Comparison of ENCODE assay signal across 21 cellular contexts in the genomic region with DNA sequence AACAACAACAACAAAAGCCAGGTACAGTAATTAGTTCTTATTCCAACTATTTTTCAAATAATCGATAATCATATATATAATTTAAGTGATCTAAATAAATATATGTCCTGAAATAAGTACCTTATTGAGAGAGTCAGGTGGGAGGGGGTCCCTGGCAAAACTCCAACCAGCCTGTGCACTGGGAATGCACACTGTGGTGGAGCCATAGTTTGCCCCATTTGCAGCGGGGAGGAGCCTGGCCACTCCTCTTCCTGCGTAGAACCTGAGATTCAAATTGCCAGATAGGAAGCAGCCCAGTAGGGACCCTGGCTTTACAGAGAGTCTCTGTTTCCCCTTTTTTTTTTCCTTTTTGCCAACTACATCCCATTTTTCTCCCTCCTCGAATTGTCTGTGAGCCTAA. TPM values are rescaled to one million over a fixed set of nuclear protein-coding genes. Genes with fewer than 3 reads are reported as not detected.
"Had no signal": no experiment of that assay in that cellular context is flagged by ENCODE, and none has a peak within 500 bp of the region (broad histone marks: within the 10 kb centered on the region; RNA-seq: fewer than 3 reads in every experiment).

No MANE protein-coding gene starts in this region.

- ATAC-seq: effector memory CD8-positive, alpha-beta T cell; gastrocnemius medialis; heart right ventricle; left cardiac atrium; left lung; left ventricle myocardium superior; lower lobe of right lung had no signal

- H3K27me3 ChIP-seq: colonic mucosa, esophagus muscularis mucosa, gastrocnemius medialis, heart right ventricle, left lung had no signal

- H3K27me3 Mint-ChIP-seq: dendritic cell treated with granulocyte-macrophage colony-stimulating factor and Interleukin-4, amounts not matched to agents 40 ng/mL and 50 ng/mL, for 4 days; effector memory CD8-positive, alpha-beta T cell; naive B cell had no signal

- H3K4me1 ChIP-seq: colonic mucosa, gastrocnemius medialis, left lung had no signal

- H3K4me3 Mint-ChIP-seq: dendritic cell treated with granulocyte-macrophage colony-stimulating factor and Interleukin-4, amounts not matched to agents 40 ng/mL and 50 ng/mL, for 4 days; effector memory CD8-positive, alpha-beta T cell; endodermal cell; mesothelial cell of epicardium; naive B cell had no signal

- H3K27ac ChIP-seq: colonic mucosa, esophagus muscularis mucosa, gastrocnemius medialis, heart right ventricle, left lung, lower lobe of right lung had no signal

- H3K4me3 ChIP-seq: colonic mucosa, esophagus muscularis mucosa, gastrocnemius medialis, heart right ventricle, left lung, lower lobe of right lung, mucosa of descending colon had no signal

- H3K4me1 Mint-ChIP-seq: endodermal cell, naive B cell had no signal

- H3K9me3 Mint-ChIP-seq: naive B cell had no signal

- H3K36me3 Mint-ChIP-seq: mesothelial cell of epicardium, naive B cell had no signal

- DNase-seq: colonic mucosa; cortex of kidney; effector CD8-positive, alpha-beta T cell; effector memory CD8-positive, alpha-beta T cell; endodermal cell; foreskin melanocyte; gastrocnemius medialis; glutamatergic neuron; heart right ventricle; hippocampal formation; left cardiac atrium; left lung; left ventricle myocardium superior; lower lobe of right lung; mesenchymal stem cell; mucosa of descending colon; naive B cell had no signal

- H3K9me3 ChIP-seq: colonic mucosa, gastrocnemius medialis, mucosa of descending colon had no signal

- H3K36me3 ChIP-seq: colonic mucosa, esophagus muscularis mucosa, gastrocnemius medialis, heart right ventricle, left lung, lower lobe of right lung had no signal

- H3K27ac Mint-ChIP-seq: dendritic cell treated with granulocyte-macrophage colony-stimulating factor and Interleukin-4, amounts not matched to agents 40 ng/mL and 50 ng/mL, for 4 days; effector memory CD8-positive, alpha-beta T cell; endodermal cell; mesothelial cell of epicardium; naive B cell had no signal

RNA-seq across cellular contexts. Expression of a gene that starts 26.4 kb away (rescaled TPM):
- total RNA-seq: myocyte had no signal
